21 cellular contexts compared by ENCODE assay signal in the genomic region with DNA sequence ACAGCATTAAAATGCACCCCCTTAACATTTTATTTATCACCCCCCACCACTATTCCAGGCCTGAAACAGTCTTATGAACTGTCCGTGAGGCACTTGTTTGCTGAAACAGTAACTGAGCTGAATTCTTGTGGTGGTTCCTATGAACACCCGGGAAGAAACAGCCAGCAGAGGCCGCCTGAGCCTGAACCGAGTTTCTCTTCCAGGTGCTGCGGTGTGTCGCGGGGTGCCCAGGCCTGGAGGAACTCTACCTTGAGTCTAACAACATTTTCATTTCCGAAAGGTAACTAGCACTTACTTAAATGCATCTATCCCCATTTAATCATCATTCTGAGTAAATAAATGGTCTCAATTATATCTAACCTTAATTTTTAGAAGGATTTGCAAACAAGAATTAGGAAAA.
"Had no signal": no experiment of that assay in that cellular context is flagged by ENCODE, and none has a peak within 500 bp of the region (broad histone marks: within the 10 kb centered on the region; RNA-seq: fewer than 3 reads in every experiment).

No MANE protein-coding gene starts in this region.

- H3K36me3 ChIP-seq: uterus had no signal

- H3K4me3 Mint-ChIP-seq: activated B cell treated with CpG ODN at 0.5 μM for 24 hours; activated CD8-positive, alpha-beta T cell treated with anti-CD3 and anti-CD28 coated beads, Interleukin-2, amount 10 ng/mL, durations not matched to agents 7 days and 5 days; activated naive CD8-positive, alpha-beta T cell treated with anti-CD3 and anti-CD28 coated beads for 36 hours; brain; immature natural killer cell; nephron; stimulated activated naive B cell treated with anti-CD40 and anti-IgM and Interleukin-4, amounts not matched to agents 10 μg/mL and 1 μg/mL and 100 μg/mL, for 72 hours had no signal

- H3K9me3 Mint-ChIP-seq: activated B cell treated with CpG ODN at 0.5 μM for 24 hours; activated naive CD8-positive, alpha-beta T cell treated with anti-CD3 and anti-CD28 coated beads for 36 hours; brain; immature natural killer cell; nephron; stimulated activated naive B cell treated with anti-CD40 and anti-IgM and Interleukin-4, amounts not matched to agents 10 μg/mL and 1 μg/mL and 100 μg/mL, for 72 hours had no signal

- H3K4me1 ChIP-seq: esophagus squamous epithelium, right atrium auricular region, uterus had no signal

- H3K27ac ChIP-seq: esophagus squamous epithelium, right atrium auricular region, skin epidermis, tibial artery, uterus had no signal

- H3K4me3 ChIP-seq: esophagus squamous epithelium, right atrium auricular region, skin epidermis, tibial artery, uterus had no signal

- DNase-seq: activated B cell treated with CpG ODN at 0.5 μM for 24 hours; activated CD4-positive, alpha-beta T cell treated with anti-CD3 and anti-CD28 coated beads for 48 hours; activated CD8-positive, alpha-beta T cell treated with anti-CD3 and anti-CD28 coated beads, Interleukin-2, amount 10 ng/mL, durations not matched to agents 7 days and 5 days; activated naive CD8-positive, alpha-beta T cell treated with anti-CD3 and anti-CD28 coated beads for 36 hours; amygdala; cortex of kidney; effector CD4-positive, alpha-beta T cell; esophagus squamous epithelium; hypothalamus; immature natural killer cell; occipital lobe; stimulated activated CD4-positive, alpha-beta T cell treated with anti-CD3 and anti-CD28 coated beads, Interleukin-15, amount 100 ng/mL, for 24 hours; stimulated activated CD4-positive, alpha-beta T cell treated with anti-CD3 and anti-CD28 coated beads, Interleukin-4, amount 100 ng/mL, for 1 hour; stimulated activated naive B cell treated with anti-CD40 and anti-IgM and Interleukin-4, amounts not matched to agents 10 μg/mL and 1 μg/mL and 100 μg/mL, for 72 hours; tibial artery; uterus had no signal

- H3K4me1 Mint-ChIP-seq: activated B cell treated with CpG ODN at 0.5 μM for 24 hours; brain; immature natural killer cell; nephron; stimulated activated naive B cell treated with anti-CD40 and anti-IgM and Interleukin-4, amounts not matched to agents 10 μg/mL and 1 μg/mL and 100 μg/mL, for 72 hours had no signal

- H3K27me3 ChIP-seq: esophagus squamous epithelium, right atrium auricular region, tibial artery, uterus had no signal

- H3K27ac Mint-ChIP-seq: activated B cell treated with CpG ODN at 0.5 μM for 24 hours; activated CD8-positive, alpha-beta T cell treated with anti-CD3 and anti-CD28 coated beads, Interleukin-2, amount 10 ng/mL, durations not matched to agents 7 days and 5 days; activated naive CD8-positive, alpha-beta T cell treated with anti-CD3 and anti-CD28 coated beads for 36 hours; immature natural killer cell; nephron; progenitor cell of endocrine pancreas; stimulated activated naive B cell treated with anti-CD40 and anti-IgM and Interleukin-4, amounts not matched to agents 10 μg/mL and 1 μg/mL and 100 μg/mL, for 72 hours had no signal

- H3K9me3 ChIP-seq: esophagus squamous epithelium, right atrium auricular region, tibial artery, uterus had no signal

- ATAC-seq: activated CD8-positive, alpha-beta T cell treated with anti-CD3 and anti-CD28 coated beads, Interleukin-2, amount 10 ng/mL, durations not matched to agents 7 days and 5 days; stimulated activated naive B cell treated with anti-CD40 and anti-IgM and Interleukin-4, amounts not matched to agents 10 μg/mL and 1 μg/mL and 100 μg/mL, for 72 hours had no signal

- H3K27me3 Mint-ChIP-seq: activated B cell treated with CpG ODN at 0.5 μM for 24 hours; activated naive CD8-positive, alpha-beta T cell treated with anti-CD3 and anti-CD28 coated beads for 36 hours; brain; progenitor cell of endocrine pancreas; stimulated activated naive B cell treated with anti-CD40 and anti-IgM and Interleukin-4, amounts not matched to agents 10 μg/mL and 1 μg/mL and 100 μg/mL, for 72 hours had no signal
